ENCODE assay signal across 19 cellular contexts in the genomic region with DNA sequence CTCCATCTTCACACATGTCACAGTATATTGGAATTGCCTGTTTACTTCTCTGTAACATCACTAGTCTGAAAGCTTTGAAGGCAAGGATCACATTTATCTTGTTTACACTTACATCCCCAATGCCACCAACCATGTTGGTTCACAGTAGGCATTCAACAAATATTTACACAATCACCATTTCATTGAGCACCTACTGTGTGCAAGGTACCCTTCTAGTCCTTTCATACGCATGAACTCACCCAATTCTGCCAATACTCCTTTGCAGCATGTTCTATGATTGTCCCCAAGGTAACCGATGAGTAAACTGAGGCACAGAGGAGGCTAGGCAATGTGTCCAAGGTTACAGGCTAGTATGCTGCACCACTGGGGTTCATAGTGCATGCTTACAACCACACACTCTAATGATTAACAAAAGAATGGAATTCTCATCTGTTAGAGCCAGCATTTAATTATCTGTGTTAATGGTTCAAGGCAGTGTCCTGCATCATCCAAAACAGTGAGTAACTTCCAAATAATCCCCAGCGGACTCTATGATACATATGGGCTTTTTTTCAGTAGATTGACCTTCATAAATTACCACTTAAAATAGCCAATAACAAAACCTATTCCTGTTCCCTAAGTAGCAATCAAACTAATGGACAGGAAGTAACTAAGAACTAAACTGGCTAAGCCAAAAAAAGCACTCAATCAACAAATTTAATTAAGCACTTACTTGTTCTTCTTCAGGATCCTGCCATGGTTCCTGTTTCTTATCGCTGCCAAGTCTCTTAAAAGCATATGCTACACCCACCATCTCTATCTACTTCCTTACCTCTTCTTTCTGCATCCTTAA.
"Had no signal": no experiment of that assay in that cellular context is flagged by ENCODE, and none has a peak within 500 bp of the region (broad histone marks: within the 10 kb centered on the region; RNA-seq: fewer than 3 reads in every experiment).

No MANE protein-coding gene starts in this region.

- H3K4me1 Mint-ChIP-seq: activated CD4-positive, alpha-beta T cell treated with anti-CD3 and anti-CD28 coated beads for 36 hours; mesothelial cell of epicardium; stimulated activated naive B cell treated with anti-CD40 and anti-IgM and Interleukin-4, amounts not matched to agents 10 μg/mL and 1 μg/mL and 100 μg/mL, for 72 hours had no signal

- H3K36me3 Mint-ChIP-seq: activated naive CD8-positive, alpha-beta T cell; mesothelial cell of epicardium; natural killer cell treated with Interleukin-12 subunit alpha and Interleukin-12 subunit beta and Interleukin-15 and Interleukin-18, amount 100 ng/mL, for 72 hours; stimulated activated naive B cell treated with anti-CD40 and anti-IgM and Interleukin-4, amounts not matched to agents 10 μg/mL and 1 μg/mL and 100 μg/mL, for 72 hours; WTC11 had no signal

- H3K4me3 ChIP-seq: cardiac muscle cell, gastroesophageal sphincter, heart left ventricle, left lung, spleen, thyroid gland had no signal

- ATAC-seq: activated CD4-positive, alpha-beta T cell treated with anti-CD3 and anti-CD28 coated beads for 36 hours; gastroesophageal sphincter; heart left ventricle; left lung; natural killer cell treated with Interleukin-12 subunit alpha and Interleukin-12 subunit beta and Interleukin-15 and Interleukin-18, amount 100 ng/mL, for 72 hours; stimulated activated naive B cell treated with anti-CD40 and anti-IgM and Interleukin-4, amounts not matched to agents 10 μg/mL and 1 μg/mL and 100 μg/mL, for 72 hours; WTC11 had no signal

- DNase-seq: activated CD4-positive, alpha-beta T cell treated with anti-CD3 and anti-CD28 coated beads for 36 hours; activated CD4-positive, alpha-beta T cell treated with anti-CD3 and anti-CD28 coated beads, Interleukin-2, amount 50 U/mL, for 48 hours; activated T-cell treated with anti-CD3 and anti-CD28 coated beads for 4 hours; amniotic stem cell; dermis blood vessel endothelial cell; effector memory CD4-positive, alpha-beta T cell; heart left ventricle; left lung; posterior cingulate gyrus; spleen; stimulated activated naive B cell treated with anti-CD40 and anti-IgM and Interleukin-4, amounts not matched to agents 10 μg/mL and 1 μg/mL and 100 μg/mL, for 72 hours; thyroid gland had no signal

- H3K27me3 Mint-ChIP-seq: activated naive CD8-positive, alpha-beta T cell had no signal

- H3K4me3 Mint-ChIP-seq: activated CD4-positive, alpha-beta T cell treated with anti-CD3 and anti-CD28 coated beads for 36 hours; activated naive CD8-positive, alpha-beta T cell; activated T-helper 1 cell treated with anti-CD3 and anti-CD28 coated beads, Interleukin-12 subunit alpha, Interleukin-12 subunit beta, Interleukin-2, Interleukin-4 antibody, amounts not matched to agents 30 ng/mL and 10 ng/mL and 1 ng/mL, durations not matched to agents 14 hours and 24 hours and 36 hours; mesothelial cell of epicardium; natural killer cell treated with Interleukin-12 subunit alpha and Interleukin-12 subunit beta and Interleukin-15 and Interleukin-18, amount 100 ng/mL, for 72 hours; stimulated activated naive B cell treated with anti-CD40 and anti-IgM and Interleukin-4, amounts not matched to agents 10 μg/mL and 1 μg/mL and 100 μg/mL, for 72 hours; WTC11 had no signal

- H3K27ac Mint-ChIP-seq: activated CD4-positive, alpha-beta T cell treated with anti-CD3 and anti-CD28 coated beads for 36 hours; activated naive CD8-positive, alpha-beta T cell; activated T-helper 1 cell treated with anti-CD3 and anti-CD28 coated beads, Interleukin-12 subunit alpha, Interleukin-12 subunit beta, Interleukin-2, Interleukin-4 antibody, amounts not matched to agents 30 ng/mL and 10 ng/mL and 1 ng/mL, durations not matched to agents 14 hours and 24 hours and 36 hours; mesothelial cell of epicardium; natural killer cell treated with Interleukin-12 subunit alpha and Interleukin-12 subunit beta and Interleukin-15 and Interleukin-18, amount 100 ng/mL, for 72 hours; stimulated activated naive B cell treated with anti-CD40 and anti-IgM and Interleukin-4, amounts not matched to agents 10 μg/mL and 1 μg/mL and 100 μg/mL, for 72 hours; WTC11 had no signal

- H3K27me3 ChIP-seq: cardiac muscle cell, gastroesophageal sphincter, thyroid gland had no signal

- H3K9me3 Mint-ChIP-seq: activated T-helper 1 cell treated with anti-CD3 and anti-CD28 coated beads, Interleukin-12 subunit alpha, Interleukin-12 subunit beta, Interleukin-2, Interleukin-4 antibody, amounts not matched to agents 30 ng/mL and 10 ng/mL and 1 ng/mL, durations not matched to agents 14 hours and 24 hours and 36 hours; mesothelial cell of epicardium; natural killer cell treated with Interleukin-12 subunit alpha and Interleukin-12 subunit beta and Interleukin-15 and Interleukin-18, amount 100 ng/mL, for 72 hours; stimulated activated naive B cell treated with anti-CD40 and anti-IgM and Interleukin-4, amounts not matched to agents 10 μg/mL and 1 μg/mL and 100 μg/mL, for 72 hours; WTC11 had no signal

- H3K27ac ChIP-seq: cardiac muscle cell, gastroesophageal sphincter, heart left ventricle, left lung, spleen, thyroid gland had no signal

- H3K9me3 ChIP-seq: gastroesophageal sphincter, heart left ventricle, left lung, spleen, thyroid gland had no signal
